15 cellular contexts compared by ENCODE assay signal in the genomic region with DNA sequence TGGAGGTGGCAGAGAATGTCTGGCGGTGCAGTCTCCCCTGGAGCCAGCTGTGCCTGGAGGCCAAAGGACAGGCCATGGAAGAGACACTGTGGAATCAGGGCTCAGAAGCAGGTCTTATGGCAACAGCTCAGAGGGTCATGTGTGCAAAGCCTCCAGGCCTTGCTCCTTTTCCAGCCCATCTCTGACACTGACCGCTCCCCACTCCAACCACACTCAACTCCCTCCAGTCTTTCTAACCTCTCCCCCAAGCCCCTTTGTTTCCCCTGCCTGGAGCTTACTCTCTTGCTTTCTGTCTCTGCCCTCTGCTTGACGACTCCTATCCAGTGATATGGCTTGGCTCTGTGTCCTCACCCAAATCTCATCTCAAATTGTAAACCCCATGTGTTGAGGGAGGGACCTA. TPM values are rescaled to one million over a fixed set of nuclear protein-coding genes. Genes with fewer than 3 reads are reported as not detected.
DNase-seq lines count a peak whose midpoint lies in the region; ATAC-seq and TF ChIP-seq lines count a peak whose summit lies in the region.
"Had no signal": no experiment of that assay in that cellular context is flagged by ENCODE, and none has a peak within 500 bp of the region (broad histone marks: within the 10 kb centered on the region; RNA-seq: fewer than 3 reads in every experiment).

No MANE protein-coding gene starts in this region.

- H3K27me3 Mint-ChIP-seq in glutamatergic neuron (ENCODE audit: unreplicated experiment) (peaks cover 19% of the 10 kb centered on the region), neural progenitor cell (ENCODE audit: insufficient read depth, low read depth) (peaks cover 4% of the 10 kb centered on the region), osteocyte (ENCODE audit: unreplicated experiment) (peaks cover 67% of the 10 kb centered on the region)

- H3K4me3 Mint-ChIP-seq in glutamatergic neuron (ENCODE audit: unreplicated experiment) (peak overlapping the region; percentile 82), neural progenitor cell (no peak overlapping the region), osteocyte (ENCODE audit: unreplicated experiment) (no peak overlapping the region)
- H3K4me3 Mint-ChIP-seq: CD4-positive, alpha-beta T cell; CD8-positive, alpha-beta memory T cell had no signal

- H3K27me3 ChIP-seq in BLaER1 (no peaks in the 10 kb centered on the region), neural progenitor cell (peaks cover 14% of the 10 kb centered on the region)
- 0 out of 22 replicates have a peak, but pooled peaks cover 0 to 2% (median 0%) of the 10 kb centered on the region in 11 experiments for H3K27me3 ChIP-seq in BLaER1 treated with 17β-estradiol and CSF1 and Interleukin-3, amounts not matched to agents 10 nM and 100 nM

- H3K9me3 Mint-ChIP-seq in glutamatergic neuron (ENCODE audit: unreplicated experiment) (peaks cover 13% of the 10 kb centered on the region), neural progenitor cell (no peaks in the 10 kb centered on the region), osteocyte (ENCODE audit: unreplicated experiment) (no peaks in the 10 kb centered on the region)
- H3K9me3 Mint-ChIP-seq: CD4-positive, alpha-beta T cell; CD8-positive, alpha-beta memory T cell had no signal

- TF ChIP-seq CTCF in glutamatergic neuron (IDR thresholded peaks at IDR 0.05; ENCODE audit: partially characterized antibody, unreplicated experiment) (no peak), neural progenitor cell (IDR thresholded peaks at IDR 0.05) (no peak), osteocyte (IDR thresholded peaks at IDR 0.05) (no peak)

- H3K36me3 Mint-ChIP-seq in glutamatergic neuron (ENCODE audit: unreplicated experiment): no peaks in the 10 kb centered on the region
- no peaks in the 10 kb centered on the region for H3K36me3 Mint-ChIP-seq in neural progenitor cell
- no peaks in the 10 kb centered on the region for H3K36me3 Mint-ChIP-seq in osteocyte (ENCODE audit: unreplicated experiment)
- H3K36me3 Mint-ChIP-seq: CD14-positive monocyte; CD8-positive, alpha-beta memory T cell had no signal

- H3K9me3 ChIP-seq in BLaER1: no peaks in the 10 kb centered on the region
- H3K9me3 ChIP-seq in BLaER1 treated with 17β-estradiol and CSF1 and Interleukin-3, amounts not matched to agents 10 nM and 100 nM (replicated peaks in 1 of 11): no peaks in the 10 kb centered on the region
- no peaks in the 10 kb centered on the region for H3K9me3 ChIP-seq in neural progenitor cell (ENCODE audit: low read depth)

- DNase-seq in glutamatergic neuron: no peak
- no peak for DNase-seq in neural progenitor cell (ENCODE audit: low spot score)
- DNase-seq in medulla oblongata (ENCODE audit: extremely low spot score): no peak
- no peak for DNase-seq in osteocyte (ENCODE audit: extremely low spot score, unreplicated experiment)
- DNase-seq: CD4-positive, alpha-beta T cell; CD8-positive, alpha-beta memory T cell; DMS 273 treated with DMSO at 0.1 percent for 48 hours; DND-41; GM23248; H7; HCEC 1CT had no signal

- H3K4me1 Mint-ChIP-seq in glutamatergic neuron (ENCODE audit: low read depth, unreplicated experiment) (peaks cover 62% of the 10 kb centered on the region), neural progenitor cell (peaks cover 38% of the 10 kb centered on the region), osteocyte (ENCODE audit: unreplicated experiment) (no peaks in the 10 kb centered on the region)
- H3K4me1 Mint-ChIP-seq: CD14-positive monocyte; CD8-positive, alpha-beta memory T cell had no signal

- H3F3A ChIP-seq in neural progenitor cell (ENCODE audit: low read depth): no peaks in the 10 kb centered on the region

- H3K4me2 ChIP-seq in BLaER1 (peak overlapping the region; percentile 92), neural progenitor cell (no peak overlapping the region)
- H3K4me2 ChIP-seq in BLaER1 treated with 17β-estradiol and CSF1 and Interleukin-3, amounts not matched to agents 10 nM and 100 nM: peak overlapping the region; percentile 4 to 92 (median 79); a peak in 19 of 22 replicates

- H3K9ac ChIP-seq in BLaER1 (peak overlapping the region; percentile 57; the same call in 1 of the 2 replicates), neural progenitor cell (no peak overlapping the region)
- peak overlapping the region in 1 of 11 experiments; percentile 3; a peak in 1 of 22 replicates for H3K9ac ChIP-seq in BLaER1 treated with 17β-estradiol and CSF1 and Interleukin-3, amounts not matched to agents 10 nM and 100 nM
- H3K9ac ChIP-seq: GM23248 had no signal

- H4K20me1 ChIP-seq in BLaER1 (no peaks in the 10 kb centered on the region), neural progenitor cell (ENCODE audit: low read depth) (no peaks in the 10 kb centered on the region)
- peaks cover 0 to 2% (median 0%) of the 10 kb centered on the region in 11 experiments; a peak in 1 of 22 replicates for H4K20me1 ChIP-seq in BLaER1 treated with 17β-estradiol and CSF1 and Interleukin-3, amounts not matched to agents 10 nM and 100 nM

- H3K4me3 ChIP-seq in BLaER1 (peak overlapping the region; percentile 43), neural progenitor cell (no peak overlapping the region)
- peak overlapping the region in 1 of 10 experiments; percentile 22; a peak in 1 of 20 replicates for H3K4me3 ChIP-seq in BLaER1 treated with 17β-estradiol and CSF1 and Interleukin-3, amounts not matched to agents 10 nM and 100 nM
- H3K4me3 ChIP-seq: GM23248 had no signal

- H3K27ac ChIP-seq in BLaER1: peak overlapping the region; percentile 77
- H3K27ac ChIP-seq in BLaER1 treated with 17β-estradiol and CSF1 and Interleukin-3, amounts not matched to agents 10 nM and 100 nM: peak overlapping the region in 2 of 11 experiments; percentile 21 to 30; a peak in 2 of 22 replicates
- no peak overlapping the region for H3K27ac ChIP-seq in neural progenitor cell
- H3K27ac ChIP-seq: GM23248 had no signal

- H3K36me3 ChIP-seq in BLaER1 (no peaks in the 10 kb centered on the region), neural progenitor cell (no peaks in the 10 kb centered on the region)
- no peaks in the 10 kb centered on the region for H3K36me3 ChIP-seq in BLaER1 treated with 17β-estradiol and CSF1 and Interleukin-3, amounts not matched to agents 10 nM and 100 nM

- H3K79me2 ChIP-seq in neural progenitor cell (ENCODE audit: low read depth): no peaks in the 10 kb centered on the region

- H2AFZ ChIP-seq in neural progenitor cell (replicated peaks): no peak overlapping the region
- H2AFZ ChIP-seq: GM23248 had no signal

- H3K27ac Mint-ChIP-seq in glutamatergic neuron (ENCODE audit: unreplicated experiment) (peak overlapping the region; percentile 99), neural progenitor cell (peak overlapping the region; percentile 48), osteocyte (ENCODE audit: unreplicated experiment) (no peak overlapping the region)
- H3K27ac Mint-ChIP-seq: CD14-positive monocyte; CD4-positive, alpha-beta T cell; CD8-positive, alpha-beta memory T cell had no signal

- ATAC-seq in HG02970 (IDR thresholded peaks at IDR 0.05; ENCODE audit: low FRiP score, unreplicated experiment): no peak

- peaks cover 80% of the 10 kb centered on the region for H3K4me1 ChIP-seq in BLaER1
- peaks cover 21 to 75% (median 58%) of the 10 kb centered on the region in 10 experiments; a peak in 19 of 20 replicates for H3K4me1 ChIP-seq in BLaER1 treated with 17β-estradiol and CSF1 and Interleukin-3, amounts not matched to agents 10 nM and 100 nM
- H3K4me1 ChIP-seq in neural progenitor cell: peaks cover 1% of the 10 kb centered on the region

RNA-seq across cellular contexts. Expression of gene CRMP1, which starts 34.2 kb away (rescaled TPM):
- total RNA-seq in glutamatergic neuron (ENCODE audit: unreplicated experiment) (947 TPM), neural progenitor cell (ENCODE audit: low replicate concordance) (91.4 and 140 TPM in 2 replicates), osteocyte (24.5 and 24.7 TPM in 2 replicates)
- total RNA-seq: CD4-positive, alpha-beta T cell; CD8-positive, alpha-beta memory T cell; GM23248 had no signal
